Comparison of ENCODE assay signal across 13 cellular contexts in genomic region chr20:11117808-11118528, GRCh38.
DNase-seq lines count a peak whose midpoint lies in the region; ATAC-seq lines count a peak whose summit lies in the region.
"Had no signal": no experiment of that assay in that cellular context is flagged by ENCODE, and none has a peak within 500 bp of the region (broad histone marks: within the 10 kb centered on the region; RNA-seq: fewer than 3 reads in every experiment).

No MANE protein-coding gene starts in this region.

- H3K9me3 Mint-ChIP-seq in T-cell, result peaks cover 0 to 11% (median 0%) of the 10 kb centered on the region in 3 donors
- H3K9me3 Mint-ChIP-seq: nephron progenitor cell had no signal

- no peaks in the 10 kb centered on the region for H3K36me3 Mint-ChIP-seq in T-cell

- H3K27ac Mint-ChIP-seq in T-cell, result no peak overlapping the region
- H3K27ac Mint-ChIP-seq: nephron progenitor cell had no signal

- no peak for ATAC-seq in HG02884 (IDR thresholded peaks at IDR 0.05; ENCODE audit: unreplicated experiment)
- no peak for ATAC-seq in T-cell (replicated peaks in 1 of 4)
- ATAC-seq in left lobe of liver, result no peak
- ATAC-seq: activated CD4-positive, CD25-positive, alpha-beta regulatory T cell treated with anti-CD3 and anti-CD28 coated beads, Interleukin-2, amount 50 U/mL, for 24 hours had no signal

- DNase-seq in AG08395 (ENCODE audit: low spot score) (peak; percentile 58), HS-5 (ENCODE audit: low read depth) (peak; percentile 39), astrocyte of the hippocampus (ENCODE audit: low read depth, low spot score) (peak; percentile 84), iris pigment epithelial cell (ENCODE audit: low read depth) (peak; percentile 82), T-cell (no peak), left lobe of liver (ENCODE audit: low spot score) (no peak)
- no peak for DNase-seq in effector CD4-positive, alpha-beta T cell
- DNase-seq: GDM1, kidney, NCI-H524, nephron progenitor cell had no signal

- H3K27me3 Mint-ChIP-seq in T-cell, result no peaks in the 10 kb centered on the region

- no peaks in the 10 kb centered on the region for H3K4me1 Mint-ChIP-seq in T-cell
- H3K4me1 Mint-ChIP-seq: nephron progenitor cell had no signal

- CTCF ChIA-PET in T-cell (lab: Charles Lee), result no interaction called here

- POLR2A ChIA-PET in T-cell (lab: Charles Lee), result no interaction called here

- H3K4me3 Mint-ChIP-seq in T-cell, result no peak overlapping the region
- H3K4me3 Mint-ChIP-seq: nephron progenitor cell had no signal

Comparison
In these comparisons a context has a peak if more than half of its experiments do, and no peak if none do; other contexts are left out.
1. DNase-seq: peak in AG08395 (single experiment), HS-5 (single experiment), astrocyte of the hippocampus (single experiment) and iris pigment epithelial cell (single experiment); none in T-cell (0 of 34), left lobe of liver (single experiment) and effector CD4-positive, alpha-beta T cell (single experiment).